ENCODE assay signal across 1 cellular context in the genomic region with DNA sequence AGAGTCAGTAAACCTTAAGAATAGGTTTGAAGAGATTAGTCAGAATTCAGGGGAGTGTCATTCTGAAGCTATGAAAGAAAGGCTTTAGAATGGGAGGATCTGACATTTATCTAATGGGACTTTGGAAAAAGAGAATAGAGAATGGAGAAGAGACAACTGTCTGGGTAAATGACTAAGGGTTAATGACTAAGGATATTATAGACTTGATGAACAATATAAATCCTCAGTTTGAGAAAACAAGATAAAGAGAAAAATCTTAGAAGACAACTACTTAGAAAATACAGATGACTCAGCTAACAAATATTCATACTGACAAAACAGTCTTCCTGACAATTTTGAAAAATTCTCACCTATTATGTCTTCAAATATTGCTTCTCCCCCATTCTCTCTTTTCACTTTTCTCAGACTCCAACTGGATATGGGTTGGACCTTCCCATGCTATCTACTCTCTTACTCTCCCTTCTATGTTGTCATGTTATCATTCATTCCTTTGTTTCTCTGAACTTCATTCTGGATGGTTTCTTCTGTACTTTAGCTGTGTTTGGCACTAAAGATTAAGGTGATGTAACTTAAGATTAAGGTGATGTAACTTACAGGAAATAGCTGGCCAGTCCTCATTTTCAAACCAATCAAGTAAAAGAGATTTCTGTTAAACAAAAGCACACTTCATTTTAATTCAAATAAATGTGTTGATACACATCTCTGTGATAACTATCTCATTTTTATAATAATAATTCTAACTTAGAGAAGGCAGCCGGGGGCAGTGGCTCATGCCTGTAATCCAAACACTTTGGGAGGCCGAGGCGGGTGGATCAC.
TF ChIP-seq lines count a peak whose summit lies in the region.

No MANE protein-coding gene starts in this region.

TF ChIP-seq in HepG2, 621 proteins besides CTCF, POLR2A, EP300 and RAD21 (continued from another document and continues in another):
- TF ChIP-seq, protein P1, sequence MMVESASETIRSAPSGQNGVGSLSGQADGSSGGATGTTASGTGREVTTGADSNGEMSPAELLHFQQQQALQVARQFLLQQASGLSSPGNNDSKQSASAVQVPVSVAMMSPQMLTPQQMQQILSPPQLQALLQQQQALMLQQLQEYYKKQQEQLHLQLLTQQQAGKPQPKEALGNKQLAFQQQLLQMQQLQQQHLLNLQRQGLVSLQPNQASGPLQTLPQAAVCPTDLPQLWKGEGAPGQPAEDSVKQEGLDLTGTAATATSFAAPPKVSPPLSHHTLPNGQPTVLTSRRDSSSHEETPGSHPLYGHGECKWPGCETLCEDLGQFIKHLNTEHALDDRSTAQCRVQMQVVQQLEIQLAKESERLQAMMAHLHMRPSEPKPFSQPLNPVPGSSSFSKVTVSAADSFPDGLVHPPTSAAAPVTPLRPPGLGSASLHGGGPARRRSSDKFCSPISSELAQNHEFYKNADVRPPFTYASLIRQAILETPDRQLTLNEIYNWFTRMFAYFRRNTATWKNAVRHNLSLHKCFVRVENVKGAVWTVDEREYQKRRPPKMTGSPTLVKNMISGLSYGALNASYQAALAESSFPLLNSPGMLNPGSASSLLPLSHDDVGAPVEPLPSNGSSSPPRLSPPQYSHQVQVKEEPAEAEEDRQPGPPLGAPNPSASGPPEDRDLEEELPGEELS (CRISPR knock-in tag; IDR thresholded peaks at IDR 0.05), result no peak
- TF ChIP-seq KLF16 (CRISPR knock-in tag; IDR thresholded peaks at IDR 0.05) (0 out of 4 replicates have a peak, but pooled peaks of 1 of the 2 experiments have one; percentile 16), ZNF546 (CRISPR knock-in tag; conservative IDR thresholded peaks at IDR 0.05) (no peak), ZNF121 (CRISPR knock-in tag; IDR thresholded peaks at IDR 0.05) (no peak), ETV5 (CRISPR knock-in tag; IDR thresholded peaks at IDR 0.05; ENCODE audit: borderline replicate concordance) (no peak), POLR2AphosphoS5 (IDR thresholded peaks at IDR 0.05; ENCODE audit: low read depth, low read length) (no peak), TP53 (CRISPR knock-in tag; conservative IDR thresholded peaks at IDR 0.05) (no peak), AGO1 (IDR thresholded peaks at IDR 0.05; ENCODE audit: low read depth, low read length, poor library complexity, severe bottlenecking) (no peak), FOXA3 (CRISPR knock-in tag; IDR thresholded peaks at IDR 0.05) (0 out of 2 replicates have a peak, but pooled peaks have one; percentile 4), THAP11 (CRISPR knock-in tag; IDR thresholded peaks at IDR 0.05) (0 out of 2 replicates have a peak, but pooled peaks have one; percentile 13), RBAK (CRISPR knock-in tag; IDR thresholded peaks at IDR 0.05) (no peak), ZIK1 (CRISPR knock-in tag; IDR thresholded peaks at IDR 0.05; ENCODE audit: borderline replicate concordance, low read depth) (no peak), ZC3H13 (CRISPR knock-in tag; IDR thresholded peaks at IDR 0.05) (no peak), ZNF282 (IDR thresholded peaks at IDR 0.05; ENCODE audit: partially characterized antibody) (no peak), SIX4 (CRISPR knock-in tag; IDR thresholded peaks at IDR 0.05) (no peak), MED13 (CRISPR knock-in tag; IDR thresholded peaks at IDR 0.05) (no peak), CEBPG (CRISPR knock-in tag; IDR thresholded peaks at IDR 0.05) (peak; percentile 52), GZF1 (CRISPR knock-in tag; IDR thresholded peaks at IDR 0.05) (no peak), ZMYM3 (CRISPR knock-in tag; IDR thresholded peaks at IDR 0.05) (no peak), MTF2 (CRISPR knock-in tag; IDR thresholded peaks at IDR 0.05; ENCODE audit: borderline replicate concordance) (no peak), SMAD3 (CRISPR knock-in tag; IDR thresholded peaks at IDR 0.05) (no peak), ATF7 (IDR thresholded peaks at IDR 0.05) (peak; percentile 35; the same call in 1 of the 2 replicates), ATF7 (CRISPR knock-in tag; IDR thresholded peaks at IDR 0.05) (no peak), CEBPB (IDR thresholded peaks at IDR 0.05; ENCODE audit: borderline replicate concordance, low read depth, low read length) (peak; percentile 68), MAFK (conservative IDR thresholded peaks at IDR 0.05 in 1 of 2, IDR thresholded peaks at IDR 0.05 in 1 of 2; ENCODE audit: low read length in 2 of 2) (peak in 1 of 2 experiments; percentile 52; a peak in 2 of 4 replicates), CHD4 (IDR thresholded peaks at IDR 0.05; ENCODE audit: borderline replicate concordance, low read length) (no peak), NR2C2 (CRISPR knock-in tag; IDR thresholded peaks at IDR 0.05; ENCODE audit: borderline replicate concordance) (no peak), ZNF598 (CRISPR knock-in tag; IDR thresholded peaks at IDR 0.05; ENCODE audit: borderline replicate concordance) (no peak), EZH2 (conservative IDR thresholded peaks at IDR 0.05; ENCODE audit: low read depth, low read length) (no peak), ZNF709 (CRISPR knock-in tag; IDR thresholded peaks at IDR 0.05) (no peak)
- TF ChIP-seq, protein P2, sequence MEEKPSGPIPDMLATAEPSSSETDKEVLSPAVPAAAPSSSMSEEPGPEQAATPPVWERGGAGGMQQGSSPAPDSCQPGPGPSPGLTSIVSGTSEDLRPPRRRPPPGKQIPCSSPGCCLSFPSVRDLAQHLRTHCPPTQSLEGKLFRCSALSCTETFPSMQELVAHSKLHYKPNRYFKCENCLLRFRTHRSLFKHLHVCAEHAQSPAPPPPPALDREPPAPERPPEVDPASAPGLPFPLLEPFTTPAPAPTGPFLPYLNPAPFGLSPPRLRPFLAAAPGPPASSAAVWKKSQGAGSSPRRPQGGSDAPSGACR (CRISPR knock-in tag; IDR thresholded peaks at IDR 0.05), result no peak
- TF ChIP-seq, protein P3, sequence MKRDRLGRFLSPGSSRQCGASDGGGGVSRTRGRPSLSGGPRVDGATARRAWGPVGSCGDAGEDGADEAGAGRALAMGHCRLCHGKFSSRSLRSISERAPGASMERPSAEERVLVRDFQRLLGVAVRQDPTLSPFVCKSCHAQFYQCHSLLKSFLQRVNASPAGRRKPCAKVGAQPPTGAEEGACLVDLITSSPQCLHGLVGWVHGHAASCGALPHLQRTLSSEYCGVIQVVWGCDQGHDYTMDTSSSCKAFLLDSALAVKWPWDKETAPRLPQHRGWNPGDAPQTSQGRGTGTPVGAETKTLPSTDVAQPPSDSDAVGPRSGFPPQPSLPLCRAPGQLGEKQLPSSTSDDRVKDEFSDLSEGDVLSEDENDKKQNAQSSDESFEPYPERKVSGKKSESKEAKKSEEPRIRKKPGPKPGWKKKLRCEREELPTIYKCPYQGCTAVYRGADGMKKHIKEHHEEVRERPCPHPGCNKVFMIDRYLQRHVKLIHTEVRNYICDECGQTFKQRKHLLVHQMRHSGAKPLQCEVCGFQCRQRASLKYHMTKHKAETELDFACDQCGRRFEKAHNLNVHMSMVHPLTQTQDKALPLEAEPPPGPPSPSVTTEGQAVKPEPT (CRISPR knock-in tag; IDR thresholded peaks at IDR 0.05; ENCODE audit: low read depth), result no peak
- TF ChIP-seq, protein P4, sequence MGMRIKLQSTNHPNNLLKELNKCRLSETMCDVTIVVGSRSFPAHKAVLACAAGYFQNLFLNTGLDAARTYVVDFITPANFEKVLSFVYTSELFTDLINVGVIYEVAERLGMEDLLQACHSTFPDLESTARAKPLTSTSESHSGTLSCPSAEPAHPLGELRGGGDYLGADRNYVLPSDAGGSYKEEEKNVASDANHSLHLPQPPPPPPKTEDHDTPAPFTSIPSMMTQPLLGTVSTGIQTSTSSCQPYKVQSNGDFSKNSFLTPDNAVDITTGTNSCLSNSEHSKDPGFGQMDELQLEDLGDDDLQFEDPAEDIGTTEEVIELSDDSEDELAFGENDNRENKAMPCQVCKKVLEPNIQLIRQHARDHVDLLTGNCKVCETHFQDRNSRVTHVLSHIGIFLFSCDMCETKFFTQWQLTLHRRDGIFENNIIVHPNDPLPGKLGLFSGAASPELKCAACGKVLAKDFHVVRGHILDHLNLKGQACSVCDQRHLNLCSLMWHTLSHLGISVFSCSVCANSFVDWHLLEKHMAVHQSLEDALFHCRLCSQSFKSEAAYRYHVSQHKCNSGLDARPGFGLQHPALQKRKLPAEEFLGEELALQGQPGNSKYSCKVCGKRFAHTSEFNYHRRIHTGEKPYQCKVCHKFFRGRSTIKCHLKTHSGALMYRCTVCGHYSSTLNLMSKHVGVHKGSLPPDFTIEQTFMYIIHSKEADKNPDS (CRISPR knock-in tag; IDR thresholded peaks at IDR 0.05), result no peak
- TF ChIP-seq, protein P5, sequence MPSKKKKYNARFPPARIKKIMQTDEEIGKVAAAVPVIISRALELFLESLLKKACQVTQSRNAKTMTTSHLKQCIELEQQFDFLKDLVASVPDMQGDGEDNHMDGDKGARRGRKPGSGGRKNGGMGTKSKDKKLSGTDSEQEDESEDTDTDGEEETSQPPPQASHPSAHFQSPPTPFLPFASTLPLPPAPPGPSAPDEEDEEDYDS (CRISPR knock-in tag; IDR thresholded peaks at IDR 0.05), result no peak
- TF ChIP-seq, protein P6, sequence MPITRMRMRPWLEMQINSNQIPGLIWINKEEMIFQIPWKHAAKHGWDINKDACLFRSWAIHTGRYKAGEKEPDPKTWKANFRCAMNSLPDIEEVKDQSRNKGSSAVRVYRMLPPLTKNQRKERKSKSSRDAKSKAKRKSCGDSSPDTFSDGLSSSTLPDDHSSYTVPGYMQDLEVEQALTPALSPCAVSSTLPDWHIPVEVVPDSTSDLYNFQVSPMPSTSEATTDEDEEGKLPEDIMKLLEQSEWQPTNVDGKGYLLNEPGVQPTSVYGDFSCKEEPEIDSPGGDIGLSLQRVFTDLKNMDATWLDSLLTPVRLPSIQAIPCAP (CRISPR knock-in tag; IDR thresholded peaks at IDR 0.05; ENCODE audit: low read depth), result no peak
- TF ChIP-seq, protein P7, sequence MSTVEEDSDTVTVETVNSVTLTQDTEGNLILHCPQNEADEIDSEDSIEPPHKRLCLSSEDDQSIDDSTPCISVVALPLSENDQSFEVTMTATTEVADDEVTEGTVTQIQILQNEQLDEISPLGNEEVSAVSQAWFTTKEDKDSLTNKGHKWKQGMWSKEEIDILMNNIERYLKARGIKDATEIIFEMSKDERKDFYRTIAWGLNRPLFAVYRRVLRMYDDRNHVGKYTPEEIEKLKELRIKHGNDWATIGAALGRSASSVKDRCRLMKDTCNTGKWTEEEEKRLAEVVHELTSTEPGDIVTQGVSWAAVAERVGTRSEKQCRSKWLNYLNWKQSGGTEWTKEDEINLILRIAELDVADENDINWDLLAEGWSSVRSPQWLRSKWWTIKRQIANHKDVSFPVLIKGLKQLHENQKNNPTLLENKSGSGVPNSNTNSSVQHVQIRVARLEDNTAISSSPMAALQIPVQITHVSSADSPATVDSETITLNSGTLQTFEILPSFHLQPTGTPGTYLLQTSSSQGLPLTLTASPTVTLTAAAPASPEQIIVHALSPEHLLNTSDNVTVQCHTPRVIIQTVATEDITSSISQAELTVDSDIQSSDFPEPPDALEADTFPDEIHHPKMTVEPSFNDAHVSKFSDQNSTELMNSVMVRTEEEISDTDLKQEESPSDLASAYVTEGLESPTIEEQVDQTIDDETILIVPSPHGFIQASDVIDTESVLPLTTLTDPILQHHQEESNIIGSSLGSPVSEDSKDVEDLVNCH (CRISPR knock-in tag; IDR thresholded peaks at IDR 0.05), result no peak
- TF ChIP-seq, protein P8, sequence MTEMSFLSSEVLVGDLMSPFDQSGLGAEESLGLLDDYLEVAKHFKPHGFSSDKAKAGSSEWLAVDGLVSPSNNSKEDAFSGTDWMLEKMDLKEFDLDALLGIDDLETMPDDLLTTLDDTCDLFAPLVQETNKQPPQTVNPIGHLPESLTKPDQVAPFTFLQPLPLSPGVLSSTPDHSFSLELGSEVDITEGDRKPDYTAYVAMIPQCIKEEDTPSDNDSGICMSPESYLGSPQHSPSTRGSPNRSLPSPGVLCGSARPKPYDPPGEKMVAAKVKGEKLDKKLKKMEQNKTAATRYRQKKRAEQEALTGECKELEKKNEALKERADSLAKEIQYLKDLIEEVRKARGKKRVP (CRISPR knock-in tag; IDR thresholded peaks at IDR 0.05), result peak in 1 of 2 experiments; percentile 94; a peak in 2 of 4 replicates
- TF ChIP-seq, protein P9, sequence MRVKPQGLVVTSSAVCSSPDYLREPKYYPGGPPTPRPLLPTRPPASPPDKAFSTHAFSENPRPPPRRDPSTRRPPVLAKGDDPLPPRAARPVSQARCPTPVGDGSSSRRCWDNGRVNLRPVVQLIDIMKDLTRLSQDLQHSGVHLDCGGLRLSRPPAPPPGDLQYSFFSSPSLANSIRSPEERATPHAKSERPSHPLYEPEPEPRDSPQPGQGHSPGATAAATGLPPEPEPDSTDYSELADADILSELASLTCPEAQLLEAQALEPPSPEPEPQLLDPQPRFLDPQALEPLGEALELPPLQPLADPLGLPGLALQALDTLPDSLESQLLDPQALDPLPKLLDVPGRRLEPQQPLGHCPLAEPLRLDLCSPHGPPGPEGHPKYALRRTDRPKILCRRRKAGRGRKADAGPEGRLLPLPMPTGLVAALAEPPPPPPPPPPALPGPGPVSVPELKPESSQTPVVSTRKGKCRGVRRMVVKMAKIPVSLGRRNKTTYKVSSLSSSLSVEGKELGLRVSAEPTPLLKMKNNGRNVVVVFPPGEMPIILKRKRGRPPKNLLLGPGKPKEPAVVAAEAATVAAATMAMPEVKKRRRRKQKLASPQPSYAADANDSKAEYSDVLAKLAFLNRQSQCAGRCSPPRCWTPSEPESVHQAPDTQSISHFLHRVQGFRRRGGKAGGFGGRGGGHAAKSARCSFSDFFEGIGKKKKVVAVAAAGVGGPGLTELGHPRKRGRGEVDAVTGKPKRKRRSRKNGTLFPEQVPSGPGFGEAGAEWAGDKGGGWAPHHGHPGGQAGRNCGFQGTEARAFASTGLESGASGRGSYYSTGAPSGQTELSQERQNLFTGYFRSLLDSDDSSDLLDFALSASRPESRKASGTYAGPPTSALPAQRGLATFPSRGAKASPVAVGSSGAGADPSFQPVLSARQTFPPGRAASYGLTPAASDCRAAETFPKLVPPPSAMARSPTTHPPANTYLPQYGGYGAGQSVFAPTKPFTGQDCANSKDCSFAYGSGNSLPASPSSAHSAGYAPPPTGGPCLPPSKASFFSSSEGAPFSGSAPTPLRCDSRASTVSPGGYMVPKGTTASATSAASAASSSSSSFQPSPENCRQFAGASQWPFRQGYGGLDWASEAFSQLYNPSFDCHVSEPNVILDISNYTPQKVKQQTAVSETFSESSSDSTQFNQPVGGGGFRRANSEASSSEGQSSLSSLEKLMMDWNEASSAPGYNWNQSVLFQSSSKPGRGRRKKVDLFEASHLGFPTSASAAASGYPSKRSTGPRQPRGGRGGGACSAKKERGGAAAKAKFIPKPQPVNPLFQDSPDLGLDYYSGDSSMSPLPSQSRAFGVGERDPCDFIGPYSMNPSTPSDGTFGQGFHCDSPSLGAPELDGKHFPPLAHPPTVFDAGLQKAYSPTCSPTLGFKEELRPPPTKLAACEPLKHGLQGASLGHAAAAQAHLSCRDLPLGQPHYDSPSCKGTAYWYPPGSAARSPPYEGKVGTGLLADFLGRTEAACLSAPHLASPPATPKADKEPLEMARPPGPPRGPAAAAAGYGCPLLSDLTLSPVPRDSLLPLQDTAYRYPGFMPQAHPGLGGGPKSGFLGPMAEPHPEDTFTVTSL (CRISPR knock-in tag; IDR thresholded peaks at IDR 0.05; ENCODE audit: borderline replicate concordance), result no peak
- TF ChIP-seq, protein P10, sequence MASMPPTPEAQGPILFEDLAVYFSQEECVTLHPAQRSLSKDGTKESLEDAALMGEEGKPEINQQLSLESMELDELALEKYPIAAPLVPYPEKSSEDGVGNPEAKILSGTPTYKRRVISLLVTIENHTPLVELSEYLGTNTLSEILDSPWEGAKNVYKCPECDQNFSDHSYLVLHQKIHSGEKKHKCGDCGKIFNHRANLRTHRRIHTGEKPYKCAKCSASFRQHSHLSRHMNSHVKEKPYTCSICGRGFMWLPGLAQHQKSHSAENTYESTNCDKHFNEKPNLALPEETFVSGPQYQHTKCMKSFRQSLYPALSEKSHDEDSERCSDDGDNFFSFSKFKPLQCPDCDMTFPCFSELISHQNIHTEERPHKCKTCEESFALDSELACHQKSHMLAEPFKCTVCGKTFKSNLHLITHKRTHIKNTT (CRISPR knock-in tag; IDR thresholded peaks at IDR 0.05), result no peak
